Comparison of ENCODE assay signal across 8 cellular contexts in genomic region chr9:129166962-129167557, GRCh38. TPM values are rescaled to one million over a fixed set of nuclear protein-coding genes. Genes with fewer than 3 reads are reported as not detected.
DNase-seq lines count a peak whose midpoint lies in the region; ATAC-seq and TF ChIP-seq lines count a peak whose summit lies in the region.

No MANE protein-coding gene starts in this region.

- no peaks in the 10 kb centered on the region for H3K36me3 Mint-ChIP-seq in activated CD4-positive, alpha-beta T cell treated with anti-CD3 and anti-CD28 coated beads, Interleukin-2, amount 10 ng/mL, durations not matched to agents 24 days and 14 days (ENCODE audit: low read depth)

- ATAC-seq in DND-41 (ENCODE audit: insufficient read depth, low read depth) (peak; percentile 92), HG02884 (IDR thresholded peaks at IDR 0.05; ENCODE audit: unreplicated experiment) (no peak)

- H3K4me3 ChIP-seq in DND-41 (ENCODE audit: low read depth in 1 of 2, low read length in 2 of 2) = peak overlapping the region in 1 of 2 experiments; percentile 55; a peak in 2 of 4 replicates
- peak overlapping the region; percentile 58 for H3K4me3 ChIP-seq in osteoblast (ENCODE audit: insufficient read depth, low read length)

- H4K20me1 ChIP-seq in DND-41 (ENCODE audit: insufficient read depth, low read length) (no peaks in the 10 kb centered on the region), osteoblast (ENCODE audit: insufficient read depth, low read length) (no peaks in the 10 kb centered on the region)

- H2AFZ ChIP-seq in DND-41 (ENCODE audit: low read depth, low read length) = peak overlapping the region; percentile 88
- peak overlapping the region; percentile 84 for H2AFZ ChIP-seq in osteoblast (ENCODE audit: low read length)

- peak overlapping the region; percentile 54 for H3K9ac ChIP-seq in DND-41 (ENCODE audit: low read depth, low read length)

- H3K4me3 Mint-ChIP-seq in activated CD4-positive, alpha-beta T cell treated with anti-CD3 and anti-CD28 coated beads, Interleukin-2, amount 10 ng/mL, durations not matched to agents 24 days and 14 days = peak overlapping the region; percentile 72

- H3K4me2 ChIP-seq in DND-41 (ENCODE audit: insufficient read depth, low read length) (peak overlapping the region; percentile 82), osteoblast (ENCODE audit: insufficient read depth, low read length) (peak overlapping the region; percentile 79)

- peaks cover 3% of the 10 kb centered on the region for H3K27me3 Mint-ChIP-seq in activated CD4-positive, alpha-beta T cell treated with anti-CD3 and anti-CD28 coated beads, Interleukin-2, amount 10 ng/mL, durations not matched to agents 24 days and 14 days

- intact Hi-C loops in activated CD4-positive, alpha-beta T cell treated with anti-CD3 and anti-CD28 coated beads, Interleukin-2, amount 10 ng/mL, durations not matched to agents 24 days and 14 days (cut with micrococcal nuclease) = no loop called here

- H3K9me3 Mint-ChIP-seq in activated CD4-positive, alpha-beta T cell treated with anti-CD3 and anti-CD28 coated beads, Interleukin-2, amount 10 ng/mL, durations not matched to agents 24 days and 14 days = no peaks in the 10 kb centered on the region

- H3K27me3 ChIP-seq in DND-41 (ENCODE audit: insufficient read depth, low read length, poor library complexity) = no peaks in the 10 kb centered on the region
- no peaks in the 10 kb centered on the region for H3K27me3 ChIP-seq in osteoblast (ENCODE audit: insufficient read depth, low read length)

- DNase-seq in DND-41 = peak; percentile 70
- peak; percentile 83 for DNase-seq in LoVo (ENCODE audit: low spot score)
- DNase-seq in activated CD4-positive, alpha-beta T cell treated with anti-CD3 and anti-CD28 coated beads, Interleukin-2, amount 10 ng/mL, durations not matched to agents 24 days and 14 days = peak; percentile 72
- peak; percentile 51 for DNase-seq in fibroblast of the conjunctiva (ENCODE audit: low read depth)
- DNase-seq in osteoblast (ENCODE audit: insufficient read length, low spot score, missing footprints) = peak; percentile 97
- no peak for DNase-seq in NCI-H2171 (lab: John Stamatoyannopoulos, UW)
- no peak for DNase-seq in GM13976 (ENCODE audit: low spot score)

- no peak for TF ChIP-seq CTCF in DND-41 (IDR thresholded peaks at IDR 0.05; ENCODE audit: borderline replicate concordance, extremely low read depth, low read length, poor library complexity, severe bottlenecking)
- TF ChIP-seq CTCF in osteoblast (IDR thresholded peaks at IDR 0.05; ENCODE audit: extremely low read depth, low read depth, low read length) = no peak
- no peak for TF ChIP-seq CTCF in GM13976 (IDR thresholded peaks at IDR 0.05; ENCODE audit: borderline replicate concordance, control extremely low read depth, extremely low read depth, insufficient read depth, missing control alignments)

- H3K79me2 ChIP-seq in DND-41 (ENCODE audit: insufficient read depth, low read length) = no peaks in the 10 kb centered on the region
- H3K79me2 ChIP-seq in osteoblast (ENCODE audit: insufficient read depth, low read length) = no peaks in the 10 kb centered on the region

- peak overlapping the region; percentile 93 for H3K27ac ChIP-seq in DND-41 (ENCODE audit: low read length)
- H3K27ac ChIP-seq in osteoblast (ENCODE audit: low read depth, low read length) = peak overlapping the region; percentile 86

- H3K9me3 ChIP-seq in DND-41 (ENCODE audit: insufficient read depth, low read length, severe bottlenecking) (no peaks in the 10 kb centered on the region), osteoblast (ENCODE audit: low read depth, low read length) (no peaks in the 10 kb centered on the region)

- peaks cover 21% of the 10 kb centered on the region for H3K4me1 Mint-ChIP-seq in activated CD4-positive, alpha-beta T cell treated with anti-CD3 and anti-CD28 coated beads, Interleukin-2, amount 10 ng/mL, durations not matched to agents 24 days and 14 days

- in situ Hi-C loops in GM13976 (cut with MboI; ENCODE audit: low sequenced_read_pairs, unreplicated experiment) = no loop called here

- H3K36me3 ChIP-seq in DND-41 (ENCODE audit: insufficient read depth, low read length) (no peaks in the 10 kb centered on the region), osteoblast (ENCODE audit: insufficient read depth, low read length) (no peaks in the 10 kb centered on the region)

- peak overlapping the region; percentile 75 for H3K27ac Mint-ChIP-seq in activated CD4-positive, alpha-beta T cell treated with anti-CD3 and anti-CD28 coated beads, Interleukin-2, amount 10 ng/mL, durations not matched to agents 24 days and 14 days

- peaks cover 22% of the 10 kb centered on the region for H3K4me1 ChIP-seq in DND-41 (ENCODE audit: insufficient read depth, low read length)
- peaks cover 48% of the 10 kb centered on the region for H3K4me1 ChIP-seq in osteoblast (ENCODE audit: insufficient read depth, low read length)

RNA-seq across cellular contexts. Expression of gene IER5L, which starts 11.0 kb away (rescaled TPM):
- total RNA-seq in activated CD4-positive, alpha-beta T cell treated with anti-CD3 and anti-CD28 coated beads, Interleukin-2, amount 10 ng/mL, durations not matched to agents 24 days and 14 days = 11.7 and 12.2 TPM in 2 replicates
- total RNA-seq in osteoblast = 86.1 and 104 TPM in 2 replicates

RNA-seq across cellular contexts. Expression of gene PTPA, which starts 55.8 kb away (rescaled TPM):
- total RNA-seq in activated CD4-positive, alpha-beta T cell treated with anti-CD3 and anti-CD28 coated beads, Interleukin-2, amount 10 ng/mL, durations not matched to agents 24 days and 14 days = 104 and 107 TPM in 2 replicates
- total RNA-seq in osteoblast = 64.8 and 73.5 TPM in 2 replicates

RNA-seq across cellular contexts. Expression of gene CRAT, which starts 56.5 kb away (rescaled TPM):
- 8.6 and 11.4 TPM in 2 replicates for total RNA-seq in activated CD4-positive, alpha-beta T cell treated with anti-CD3 and anti-CD28 coated beads, Interleukin-2, amount 10 ng/mL, durations not matched to agents 24 days and 14 days
- 64.8 and 79.6 TPM in 2 replicates for total RNA-seq in osteoblast

Comparison
In these comparisons a context has a peak if more than half of its experiments do, and no peak if none do; other contexts are left out.
1. DNase-seq: peak in DND-41 (single experiment), LoVo (single experiment), activated CD4-positive, alpha-beta T cell treated with anti-CD3 and anti-CD28 coated beads, Interleukin-2, amount 10 ng/mL, durations not matched to agents 24 days and 14 days (single experiment), fibroblast of the conjunctiva (single experiment) and osteoblast (single experiment); none in NCI-H2171 (single experiment) and GM13976 (single experiment).